Comparison of ENCODE assay signal across 8 cellular contexts in the genomic region with DNA sequence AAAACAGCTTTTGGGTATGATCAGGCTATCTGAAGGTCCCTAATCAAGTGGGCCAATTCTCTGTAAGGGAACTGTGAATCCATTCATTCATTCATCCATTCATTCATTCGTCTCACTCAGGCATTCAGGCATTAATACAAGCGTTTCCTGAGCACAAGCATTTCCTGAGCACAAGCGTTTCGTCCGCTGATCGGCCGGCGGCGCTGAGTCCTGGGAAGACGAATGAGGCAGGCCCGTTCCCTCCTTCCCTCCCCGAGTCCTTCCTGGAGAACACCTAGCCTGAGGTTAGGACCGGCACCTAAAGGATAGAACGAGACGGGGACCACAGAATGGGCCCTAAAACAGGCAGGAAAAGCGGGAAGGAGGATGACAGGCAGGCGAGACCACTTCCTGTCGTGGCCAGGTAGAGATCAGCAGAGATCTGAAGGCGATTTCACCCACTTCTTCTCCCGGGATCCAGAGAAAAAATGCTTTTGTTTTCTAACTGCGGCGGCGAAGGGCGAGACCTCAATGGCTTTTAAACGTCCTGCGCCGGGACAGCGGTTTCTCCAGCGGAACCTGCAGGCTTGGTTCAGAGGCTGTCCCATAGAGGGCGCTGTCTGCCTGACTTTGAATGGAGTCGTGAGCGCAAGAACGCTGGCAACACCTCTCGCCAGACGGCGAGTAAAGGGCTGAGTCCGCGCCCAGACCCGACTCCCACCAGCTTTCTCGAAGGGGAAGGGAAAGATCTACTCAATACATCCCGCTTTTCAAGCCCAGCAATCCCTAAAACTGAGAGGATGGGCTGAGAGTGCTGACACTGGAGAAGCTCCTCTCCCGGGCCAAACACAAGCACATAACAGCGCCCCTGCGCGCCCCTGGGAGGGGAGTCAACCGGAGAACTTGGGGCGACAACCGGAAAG. TPM values are rescaled to one million over a fixed set of nuclear protein-coding genes. Genes with fewer than 3 reads are reported as not detected.
DNase-seq lines count a peak whose midpoint lies in the region; ATAC-seq and TF ChIP-seq lines count a peak whose summit lies in the region.

No MANE protein-coding gene starts in this region.

- H3K36me3 ChIP-seq in HEK293 (ENCODE audit: control insufficient read depth in 2 of 2, insufficient read depth in 1 of 2, low read length in 2 of 2): no peaks in the 10 kb centered on the region

- TF ChIP-seq CTCF in HEK293 (tag by site-specific recombination; IDR thresholded peaks at IDR 0.05): peak; percentile 85

- intact Hi-C loops in activated CD4-positive, alpha-beta memory T cell treated with anti-CD3 and anti-CD28 coated beads for 36 hours (cut with micrococcal nuclease): loop anchor here (1.0 to 10.0 kb wide), 7 partner anchors 11 to 1312 kb away; a partner anchor contains a TSS

- no peak overlapping the region for H3K27ac Mint-ChIP-seq in activated CD4-positive, alpha-beta memory T cell treated with anti-CD3 and anti-CD28 coated beads for 36 hours
- peak overlapping the region; percentile 51 for H3K27ac Mint-ChIP-seq in memory B cell

- H3K4me1 ChIP-seq in HEK293 (ENCODE audit: control insufficient read depth, insufficient read depth, low read length): no peaks in the 10 kb centered on the region

- CTCF ChIA-PET in HEK293 (lab: Yijun Ruan, JAX): interaction anchor here (0.6 to 4.1 kb wide), 33 partner anchors 9 to 1220 kb away, joined by 3 to 20 read pairs (median 3); a partner anchor contains a TSS
- CTCF ChIA-PET in activated CD4-positive, alpha-beta memory T cell treated with anti-CD3 and anti-CD28 coated beads for 36 hours (lab: Charles Lee): interaction anchor here (0.6 to 3.6 kb wide), 17 partner anchors 9 to 568 kb away, joined by 3 to 24 read pairs (median 4); a partner anchor contains a TSS

- peak; percentile 72 for ATAC-seq in memory B cell (ENCODE audit: low read depth)
- ATAC-seq in HG03520 (IDR thresholded peaks at IDR 0.05; ENCODE audit: unreplicated experiment): no peak

- peak overlapping the region; percentile 64 for H3K4me3 Mint-ChIP-seq in activated CD4-positive, alpha-beta memory T cell treated with anti-CD3 and anti-CD28 coated beads for 36 hours
- H3K4me3 Mint-ChIP-seq in memory B cell: peak overlapping the region; percentile 57

- peaks cover 24% of the 10 kb centered on the region for H3K4me1 Mint-ChIP-seq in activated CD4-positive, alpha-beta memory T cell treated with anti-CD3 and anti-CD28 coated beads for 36 hours (ENCODE audit: low read depth)
- H3K4me1 Mint-ChIP-seq in memory B cell: peaks cover 8% of the 10 kb centered on the region

- H3K27ac ChIP-seq in HEK293 (ENCODE audit: extremely low read depth, low read depth, low read length): no peak overlapping the region

- H3K4me3 ChIP-seq in HEK293 (ENCODE audit: low read depth, low read length): peak overlapping the region; percentile 16; the same call in 1 of the 2 replicates

- H3K9me3 ChIP-seq in HEK293 (ENCODE audit: control insufficient read depth, insufficient read depth, low read depth, low read length): no peaks in the 10 kb centered on the region

- peaks cover 2% of the 10 kb centered on the region for H3K36me3 Mint-ChIP-seq in activated CD4-positive, alpha-beta memory T cell treated with anti-CD3 and anti-CD28 coated beads for 36 hours
- no peaks in the 10 kb centered on the region for H3K36me3 Mint-ChIP-seq in memory B cell

- H3K9me3 Mint-ChIP-seq in activated CD4-positive, alpha-beta memory T cell treated with anti-CD3 and anti-CD28 coated beads for 36 hours: no peaks in the 10 kb centered on the region
- peaks cover 2% of the 10 kb centered on the region for H3K9me3 Mint-ChIP-seq in memory B cell

- peaks cover 58% of the 10 kb centered on the region for H3K27me3 Mint-ChIP-seq in activated CD4-positive, alpha-beta memory T cell treated with anti-CD3 and anti-CD28 coated beads for 36 hours
- H3K27me3 Mint-ChIP-seq in memory B cell: peaks cover 36% of the 10 kb centered on the region

- DNase-seq in DMS53 (lab: John Stamatoyannopoulos, UW) (peak; percentile 88), NCI-H526 (lab: John Stamatoyannopoulos, UW) (peak; percentile 84 to 92), memory B cell (ENCODE audit: low spot score in 2 of 2) (peak; percentile 79 to 84)
- peak; percentile 92 for DNase-seq in activated CD4-positive, alpha-beta memory T cell treated with anti-CD3 and anti-CD28 coated beads for 36 hours
- peak; percentile 76 for DNase-seq in effector CD8-positive, alpha-beta T cell (lab: John Stamatoyannopoulos, UW)
- peak; percentile 82 for DNase-seq in stimulated activated CD8-positive, alpha-beta memory T cell treated with anti-CD3 and anti-CD28 coated beads, Interleukin-12 subunit alpha, Interleukin-12 subunit beta, amount 100 ng/mL, for 1 hour (ENCODE audit: low read depth)

- POLR2A ChIA-PET in HEK293 (lab: Yijun Ruan, JAX): interaction anchor here (0.7 to 1.0 kb wide), 2 partner anchors 19 to 21 kb away, joined by 3 to 4 read pairs; a partner anchor contains a TSS
- POLR2A ChIA-PET in activated CD4-positive, alpha-beta memory T cell treated with anti-CD3 and anti-CD28 coated beads for 36 hours (lab: Charles Lee): interaction anchor here (1.8 kb wide), 1 partner anchor 21 kb away, joined by 6 read pairs; a partner anchor contains a TSS

TF ChIP-seq in HEK293, 187 proteins besides CTCF, POLR2A, EP300 and RAD21 (continues in another document):
- TF ChIP-seq ZBTB8A (tag by site-specific recombination; IDR thresholded peaks at IDR 0.05): peak; percentile 91
- TF ChIP-seq ZNF660 (tag by site-specific recombination; IDR thresholded peaks at IDR 0.05): peak; percentile 74; the same call in 1 of the 2 replicates
- no peak for TF ChIP-seq ZNF521 (tag by site-specific recombination; IDR thresholded peaks at IDR 0.05)
- peak; percentile 23; the same call in 1 of the 2 replicates for TF ChIP-seq PRDM1 (tag by site-specific recombination; IDR thresholded peaks at IDR 0.05)
- TF ChIP-seq, protein P1, sequence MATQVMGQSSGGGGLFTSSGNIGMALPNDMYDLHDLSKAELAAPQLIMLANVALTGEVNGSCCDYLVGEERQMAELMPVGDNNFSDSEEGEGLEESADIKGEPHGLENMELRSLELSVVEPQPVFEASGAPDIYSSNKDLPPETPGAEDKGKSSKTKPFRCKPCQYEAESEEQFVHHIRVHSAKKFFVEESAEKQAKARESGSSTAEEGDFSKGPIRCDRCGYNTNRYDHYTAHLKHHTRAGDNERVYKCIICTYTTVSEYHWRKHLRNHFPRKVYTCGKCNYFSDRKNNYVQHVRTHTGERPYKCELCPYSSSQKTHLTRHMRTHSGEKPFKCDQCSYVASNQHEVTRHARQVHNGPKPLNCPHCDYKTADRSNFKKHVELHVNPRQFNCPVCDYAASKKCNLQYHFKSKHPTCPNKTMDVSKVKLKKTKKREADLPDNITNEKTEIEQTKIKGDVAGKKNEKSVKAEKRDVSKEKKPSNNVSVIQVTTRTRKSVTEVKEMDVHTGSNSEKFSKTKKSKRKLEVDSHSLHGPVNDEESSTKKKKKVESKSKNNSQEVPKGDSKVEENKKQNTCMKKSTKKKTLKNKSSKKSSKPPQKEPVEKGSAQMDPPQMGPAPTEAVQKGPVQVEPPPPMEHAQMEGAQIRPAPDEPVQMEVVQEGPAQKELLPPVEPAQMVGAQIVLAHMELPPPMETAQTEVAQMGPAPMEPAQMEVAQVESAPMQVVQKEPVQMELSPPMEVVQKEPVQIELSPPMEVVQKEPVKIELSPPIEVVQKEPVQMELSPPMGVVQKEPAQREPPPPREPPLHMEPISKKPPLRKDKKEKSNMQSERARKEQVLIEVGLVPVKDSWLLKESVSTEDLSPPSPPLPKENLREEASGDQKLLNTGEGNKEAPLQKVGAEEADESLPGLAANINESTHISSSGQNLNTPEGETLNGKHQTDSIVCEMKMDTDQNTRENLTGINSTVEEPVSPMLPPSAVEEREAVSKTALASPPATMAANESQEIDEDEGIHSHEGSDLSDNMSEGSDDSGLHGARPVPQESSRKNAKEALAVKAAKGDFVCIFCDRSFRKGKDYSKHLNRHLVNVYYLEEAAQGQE (tag by site-specific recombination; IDR thresholded peaks at IDR 0.05): peak; percentile 50; the same call in 1 of the 2 replicates
- peak; percentile 62; the same call in 1 of the 2 replicates for TF ChIP-seq ZSCAN30 (tag by site-specific recombination; IDR thresholded peaks at IDR 0.05)
- TF ChIP-seq, protein P2, sequence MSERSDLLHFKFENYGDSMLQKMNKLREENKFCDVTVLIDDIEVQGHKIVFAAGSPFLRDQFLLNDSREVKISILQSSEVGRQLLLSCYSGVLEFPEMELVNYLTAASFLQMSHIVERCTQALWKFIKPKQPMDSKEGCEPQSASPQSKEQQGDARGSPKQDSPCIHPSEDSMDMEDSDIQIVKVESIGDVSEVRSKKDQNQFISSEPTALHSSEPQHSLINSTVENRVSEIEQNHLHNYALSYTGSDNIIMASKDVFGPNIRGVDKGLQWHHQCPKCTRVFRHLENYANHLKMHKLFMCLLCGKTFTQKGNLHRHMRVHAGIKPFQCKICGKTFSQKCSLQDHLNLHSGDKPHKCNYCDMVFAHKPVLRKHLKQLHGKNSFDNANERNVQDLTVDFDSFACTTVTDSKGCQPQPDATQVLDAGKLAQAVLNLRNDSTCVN (tag by site-specific recombination; optimal IDR thresholded peaks at IDR 0.05): peak; percentile 57
- peak; percentile 66 for TF ChIP-seq ZNF2 (tag by site-specific recombination; IDR thresholded peaks at IDR 0.05)
- 0 out of 2 replicates have a peak, but pooled peaks have one; percentile 45 for TF ChIP-seq ZFP37 (tag by site-specific recombination; IDR thresholded peaks at IDR 0.05)
- TF ChIP-seq ZNF37A (tag by site-specific recombination; IDR thresholded peaks at IDR 0.05): no peak
- no peak for TF ChIP-seq ZNF626 (tag by site-specific recombination; IDR thresholded peaks at IDR 0.05)
- TF ChIP-seq ZNF19 (tag by site-specific recombination; IDR thresholded peaks at IDR 0.05; ENCODE audit: low read depth): no peak

RNA-seq across cellular contexts. Expression of a gene that starts 2.9 kb away (rescaled TPM):
- total RNA-seq in activated CD4-positive, alpha-beta memory T cell treated with anti-CD3 and anti-CD28 coated beads for 36 hours: under 1 TPM; 0.19 to 0.24 TPM

RNA-seq across cellular contexts. Expression of a gene that starts 15.1 kb away (rescaled TPM):
- total RNA-seq in activated CD4-positive, alpha-beta memory T cell treated with anti-CD3 and anti-CD28 coated beads for 36 hours: under 1 TPM; 0.31 to 0.43 TPM

RNA-seq across cellular contexts. Expression of a gene that starts 21.4 kb away (rescaled TPM):
- total RNA-seq in activated CD4-positive, alpha-beta memory T cell treated with anti-CD3 and anti-CD28 coated beads for 36 hours: 100 to 1,000 TPM; 259 to 265 TPM
